17 cellular contexts compared by ENCODE assay signal in the genomic region with DNA sequence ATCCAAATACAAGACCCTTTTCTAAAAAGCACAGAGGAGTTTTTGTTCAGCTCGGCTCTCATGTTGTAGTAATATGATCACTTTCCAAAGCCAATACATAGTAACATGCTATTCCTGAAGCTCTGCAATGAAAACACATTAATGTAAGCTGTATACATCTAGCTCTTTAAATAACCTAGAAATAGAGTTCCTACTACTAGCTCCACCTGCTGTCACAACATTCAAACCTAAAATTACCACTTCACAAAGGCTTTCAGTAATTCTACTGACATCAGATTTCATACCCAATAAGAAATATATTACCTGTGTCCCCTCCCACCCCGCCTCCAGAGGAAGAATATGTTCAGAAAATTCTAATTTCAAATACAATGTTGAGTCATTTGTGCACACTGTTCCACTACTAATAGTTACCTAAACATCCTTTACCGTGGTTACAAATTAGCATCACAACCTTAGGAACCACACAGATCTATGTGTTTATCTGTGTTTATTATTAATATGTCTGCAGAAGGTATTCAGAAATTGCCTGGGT. TPM values are rescaled to one million over a fixed set of nuclear protein-coding genes. Genes with fewer than 3 reads are reported as not detected.
DNase-seq lines count a peak whose midpoint lies in the region; ATAC-seq and TF ChIP-seq lines count a peak whose summit lies in the region.
"Had no signal": no experiment of that assay in that cellular context is flagged by ENCODE, and none has a peak within 500 bp of the region (broad histone marks: within the 10 kb centered on the region; RNA-seq: fewer than 3 reads in every experiment).

No MANE protein-coding gene starts in this region.

- H4K20me1 ChIP-seq in hepatocyte (ENCODE audit: insufficient read depth, poor library complexity, severe bottlenecking), result no peaks in the 10 kb centered on the region

- H3K9me3 ChIP-seq in RWPE2 (ENCODE audit: severe bottlenecking), result no peaks in the 10 kb centered on the region
- no peaks in the 10 kb centered on the region for H3K9me3 ChIP-seq in hepatocyte (ENCODE audit: low read depth)
- H3K9me3 ChIP-seq in T-helper 17 cell (ENCODE audit: control insufficient read depth, low read length, poor library complexity, severe bottlenecking), result no peaks in the 10 kb centered on the region

- no peaks in the 10 kb centered on the region for H3K4me1 Mint-ChIP-seq in HFFc6 (ENCODE audit: low read depth)
- peaks cover 13% of the 10 kb centered on the region for H3K4me1 Mint-ChIP-seq in activated T-cell treated with anti-CD3 and anti-CD28 coated beads, Interleukin-2, amount 50 U/mL, for 72 hours (ENCODE audit: low read depth)
- H3K4me1 Mint-ChIP-seq in T-helper 17 cell, result peaks cover 12% of the 10 kb centered on the region
- H3K4me1 Mint-ChIP-seq: activated B cell treated with CpG ODN at 0.5 μM for 24 hours had no signal

- ATAC-seq in RWPE2 (ENCODE audit: low read depth) (no peak), T-helper 17 cell (no peak)
- no peak for ATAC-seq in activated T-cell treated with anti-CD3 and anti-CD28 coated beads, Interleukin-2, amount 50 U/mL, for 72 hours (replicated peaks in 1 of 2)
- ATAC-seq: activated T-helper 17 cell treated with anti-CD3 and anti-CD28 coated beads, Interleukin-2, amount 50 U/mL, for 72 hours; natural killer cell treated with Interleukin-12 subunit alpha and Interleukin-12 subunit beta and Interleukin-15 and Interleukin-18, amount 100 ng/mL, for 72 hours had no signal

- 59% methylated on average over 3 of the region's 3 CpGs for WGBS in hepatocyte (ENCODE audit: low lambda C conversion rate, missing lambda C conversion rate)

- H3K27me3 Mint-ChIP-seq in HFFc6 (ENCODE audit: insufficient read depth), result no peaks in the 10 kb centered on the region
- no peaks in the 10 kb centered on the region for H3K27me3 Mint-ChIP-seq in activated T-cell treated with anti-CD3 and anti-CD28 coated beads, Interleukin-2, amount 50 U/mL, for 72 hours (ENCODE audit: low read depth)
- peaks cover 8% of the 10 kb centered on the region for H3K27me3 Mint-ChIP-seq in T-helper 17 cell
- H3K27me3 Mint-ChIP-seq: activated B cell treated with CpG ODN at 0.5 μM for 24 hours; activated T-helper 17 cell treated with anti-CD3 and anti-CD28 coated beads, Interleukin-2, amount 50 U/mL, for 72 hours; natural killer cell treated with Interleukin-12 subunit alpha and Interleukin-12 subunit beta and Interleukin-15 and Interleukin-18, amount 100 ng/mL, for 72 hours had no signal

- TF ChIP-seq CTCF in HFFc6 (IDR thresholded peaks at IDR 0.05), result peak; percentile 33; the same call in 1 of the 2 replicates
- peak; percentile 33 for TF ChIP-seq CTCF in RWPE2 (IDR thresholded peaks at IDR 0.05; ENCODE audit: poor library complexity, severe bottlenecking)
- peak; percentile 33 for TF ChIP-seq CTCF in hepatocyte (IDR thresholded peaks at IDR 0.05; ENCODE audit: poor library complexity)

- H3K27ac ChIP-seq in RWPE2 (ENCODE audit: poor library complexity, severe bottlenecking), result no peak overlapping the region
- no peak overlapping the region for H3K27ac ChIP-seq in hepatocyte
- H3K27ac ChIP-seq: GM23248 had no signal

- H3K9me2 ChIP-seq in hepatocyte (replicated peaks; ENCODE audit: insufficient read depth), result no peaks in the 10 kb centered on the region

- H3K4me3 ChIP-seq in RWPE2 (ENCODE audit: severe bottlenecking) (no peak overlapping the region), hepatocyte (no peak overlapping the region)
- H3K4me3 ChIP-seq: GM23248 had no signal

- H3K36me3 Mint-ChIP-seq in HFFc6 (ENCODE audit: low read depth) (no peaks in the 10 kb centered on the region), T-helper 17 cell (ENCODE audit: low read depth) (peaks cover 8% of the 10 kb centered on the region)
- H3K36me3 Mint-ChIP-seq in activated T-cell treated with anti-CD3 and anti-CD28 coated beads, Interleukin-2, amount 50 U/mL, for 72 hours (ENCODE audit: insufficient read depth in 2 of 2), result no peaks in the 10 kb centered on the region
- H3K36me3 Mint-ChIP-seq: natural killer cell treated with Interleukin-12 subunit alpha and Interleukin-12 subunit beta and Interleukin-15 and Interleukin-18, amount 100 ng/mL, for 72 hours had no signal

- no peaks in the 10 kb centered on the region for H3K9me3 Mint-ChIP-seq in HFFc6
- H3K9me3 Mint-ChIP-seq in activated T-cell treated with anti-CD3 and anti-CD28 coated beads, Interleukin-2, amount 50 U/mL, for 72 hours, result no peaks in the 10 kb centered on the region
- H3K9me3 Mint-ChIP-seq: activated B cell treated with CpG ODN at 0.5 μM for 24 hours; activated T-helper 17 cell treated with anti-CD3 and anti-CD28 coated beads, Interleukin-2, amount 50 U/mL, for 72 hours; natural killer cell treated with Interleukin-12 subunit alpha and Interleukin-12 subunit beta and Interleukin-15 and Interleukin-18, amount 100 ng/mL, for 72 hours had no signal

- H2AFZ ChIP-seq in hepatocyte, result no peak overlapping the region
- H2AFZ ChIP-seq: GM23248 had no signal

- H3K36me3 ChIP-seq in RWPE2 (ENCODE audit: low read depth) (peaks cover 12% of the 10 kb centered on the region; the same call in 1 of the 2 replicates), hepatocyte (replicated peaks; ENCODE audit: insufficient read depth, low read depth) (no peaks in the 10 kb centered on the region)

- no peak overlapping the region for H3K27ac Mint-ChIP-seq in HFFc6
- no peak overlapping the region for H3K27ac Mint-ChIP-seq in activated T-cell treated with anti-CD3 and anti-CD28 coated beads, Interleukin-2, amount 50 U/mL, for 72 hours
- no peak overlapping the region for H3K27ac Mint-ChIP-seq in T-helper 17 cell
- H3K27ac Mint-ChIP-seq: activated B cell treated with CpG ODN at 0.5 μM for 24 hours; activated T-helper 17 cell treated with anti-CD3 and anti-CD28 coated beads, Interleukin-2, amount 50 U/mL, for 72 hours; natural killer cell treated with Interleukin-12 subunit alpha and Interleukin-12 subunit beta and Interleukin-15 and Interleukin-18, amount 100 ng/mL, for 72 hours had no signal

- H3K4me2 ChIP-seq in hepatocyte, result no peak overlapping the region

- no peaks in the 10 kb centered on the region for H3K79me2 ChIP-seq in hepatocyte

- no peaks in the 10 kb centered on the region for H3K4me1 ChIP-seq in RWPE2 (ENCODE audit: insufficient read depth, poor library complexity, severe bottlenecking)
- no peaks in the 10 kb centered on the region for H3K4me1 ChIP-seq in hepatocyte (ENCODE audit: insufficient read depth)

- H3K4me3 Mint-ChIP-seq in HFFc6 (no peak overlapping the region), T-helper 17 cell (no peak overlapping the region)
- H3K4me3 Mint-ChIP-seq in activated T-cell treated with anti-CD3 and anti-CD28 coated beads, Interleukin-2, amount 50 U/mL, for 72 hours, result no peak overlapping the region
- H3K4me3 Mint-ChIP-seq: activated B cell treated with CpG ODN at 0.5 μM for 24 hours; activated T-helper 17 cell treated with anti-CD3 and anti-CD28 coated beads, Interleukin-2, amount 50 U/mL, for 72 hours; natural killer cell treated with Interleukin-12 subunit alpha and Interleukin-12 subunit beta and Interleukin-15 and Interleukin-18, amount 100 ng/mL, for 72 hours had no signal

- no peaks in the 10 kb centered on the region for H3K27me3 ChIP-seq in RWPE2 (ENCODE audit: insufficient read depth, poor library complexity, severe bottlenecking)
- H3K27me3 ChIP-seq in hepatocyte, result no peaks in the 10 kb centered on the region

- DNase-seq in NCI-H345 treated with DMSO at 0.1 percent for 48 hours (lab: John Stamatoyannopoulos, UW; ENCODE audit: unreplicated experiment) (peak; percentile 4), NCI-H345 (lab: John Stamatoyannopoulos, UW) (no peak), HFFc6 (no peak), RWPE2 (ENCODE audit: low spot score) (no peak), hepatocyte (ENCODE audit: low spot score) (no peak), T-helper 17 cell (no peak)
- DNase-seq in activated CD4-positive, alpha-beta T cell treated with anti-CD3 and anti-CD28 coated beads for 1 hour, result no peak
- DNase-seq in activated T-cell treated with anti-CD3 and anti-CD28 coated beads, Interleukin-2, amount 50 U/mL, for 72 hours, result no peak
- DNase-seq: activated B cell treated with CpG ODN at 0.5 μM for 24 hours, cerebellar nuclear complex, GF-D8, GM23248, mammary epithelial cell, NCI-H1092 treated with DMSO at 0.1 percent for 48 hours, NCI-H446 treated with DMSO at 0.1 percent for 48 hours had no signal

RNA-seq across cellular contexts. Expression of a gene that starts 17.8 kb away (rescaled TPM):
- 1 to 10 TPM; 6.6 to 8.4 (median 6.9) TPM for total RNA-seq in HFFc6 (2021; fragmentation: NEBNext Ultra II Directional; extraction: Animal tissue kit (Norgen Biotek cat#: 25700))
- total RNA-seq in hepatocyte, result 8.0 and 10.8 TPM in 2 replicates
- polyA plus RNA-seq in hepatocyte, result 7.1 and 7.2 TPM in 2 replicates
- total RNA-seq in activated T-cell treated with anti-CD3 and anti-CD28 coated beads, Interleukin-2, amount 50 U/mL, for 72 hours, result 10 to 100 TPM; 12.8 to 13.7 TPM
- 1 to 10 TPM; 1.1 to 1.9 TPM for total RNA-seq in T-helper 17 cell

RNA-seq across cellular contexts. Expression of a gene that starts 19.0 kb away (rescaled TPM):
- 10 to 100 TPM; 20.3 to 28.3 (median 23.3) TPM for total RNA-seq in HFFc6 (2021; fragmentation: NEBNext Ultra II Directional; extraction: Animal tissue kit (Norgen Biotek cat#: 25700))
- total RNA-seq in hepatocyte, result 14.7 and 19.4 TPM in 2 replicates
- polyA plus RNA-seq in hepatocyte, result 12.1 and 19.9 TPM in 2 replicates
- 10 to 100 TPM; 98.4 to 99.1 TPM for total RNA-seq in activated T-cell treated with anti-CD3 and anti-CD28 coated beads, Interleukin-2, amount 50 U/mL, for 72 hours
- total RNA-seq in T-helper 17 cell, result 10 to 100 TPM; 50.5 to 53.9 TPM
